In genomic region chr17:42337442-42337841, GRCh38 we compare ENCODE assay signal across 9 cellular contexts. TPM values are rescaled to one million over a fixed set of nuclear protein-coding genes. Genes with fewer than 3 reads are reported as not detected.
DNase-seq lines count a peak whose midpoint lies in the region; ATAC-seq and TF ChIP-seq lines count a peak whose summit lies in the region.
"Had no signal": no experiment of that assay in that cellular context is flagged by ENCODE, and none has a peak within 500 bp of the region (broad histone marks: within the 10 kb centered on the region; RNA-seq: fewer than 3 reads in every experiment).

No MANE protein-coding gene starts in this region.

- no peaks in the 10 kb centered on the region for H3K27me3 Mint-ChIP-seq in stimulated activated naive B cell treated with anti-CD40 and anti-IgM and Interleukin-4, amounts not matched to agents 10 μg/mL and 1 μg/mL and 100 μg/mL, for 72 hours

- no peak overlapping the region for H3K4me3 ChIP-seq in effector memory CD4-positive, alpha-beta T cell (ENCODE audit: insufficient read depth, low read depth, low read length, poor library complexity, severe bottlenecking)
- H3K4me3 ChIP-seq in OCI-LY7 (ENCODE audit: low read depth, low read length, poor library complexity, severe bottlenecking): no peak overlapping the region

- no peaks in the 10 kb centered on the region for H3K27me3 ChIP-seq in effector memory CD4-positive, alpha-beta T cell (replicated peaks; ENCODE audit: control insufficient read depth, insufficient read depth, low read length, poor library complexity, severe bottlenecking)

- no peaks in the 10 kb centered on the region for H3K9me3 Mint-ChIP-seq in stimulated activated naive B cell treated with anti-CD40 and anti-IgM and Interleukin-4, amounts not matched to agents 10 μg/mL and 1 μg/mL and 100 μg/mL, for 72 hours

- peak overlapping the region; percentile 65 for H3K27ac ChIP-seq in effector memory CD4-positive, alpha-beta T cell (ENCODE audit: insufficient read depth, low read length, poor library complexity, severe bottlenecking)
- H3K27ac ChIP-seq in OCI-LY7 (ENCODE audit: low read depth, low read length, poor library complexity, severe bottlenecking) (no peak overlapping the region), RWPE1 (no peak overlapping the region)

- no peaks in the 10 kb centered on the region for H3K9me3 ChIP-seq in effector memory CD4-positive, alpha-beta T cell (ENCODE audit: control insufficient read depth, low read length)
- H3K9me3 ChIP-seq in OCI-LY7 (ENCODE audit: low read length): no peaks in the 10 kb centered on the region

- peaks cover 44 to 64% of the 10 kb centered on the region in 2 donors for H3K36me3 Mint-ChIP-seq in stimulated activated naive B cell treated with anti-CD40 and anti-IgM and Interleukin-4, amounts not matched to agents 10 μg/mL and 1 μg/mL and 100 μg/mL, for 72 hours

- H3K36me3 ChIP-seq in effector memory CD4-positive, alpha-beta T cell (ENCODE audit: control insufficient read depth, insufficient read depth, low read length): peaks cover 44% of the 10 kb centered on the region
- peaks cover 47% of the 10 kb centered on the region; the same call in 1 of the 2 replicates for H3K36me3 ChIP-seq in OCI-LY7 (ENCODE audit: insufficient read depth, low read length)

- no peak overlapping the region for H3K27ac Mint-ChIP-seq in stimulated activated naive B cell treated with anti-CD40 and anti-IgM and Interleukin-4, amounts not matched to agents 10 μg/mL and 1 μg/mL and 100 μg/mL, for 72 hours

- H3K79me2 ChIP-seq in OCI-LY7 (ENCODE audit: insufficient read depth, low read depth, low read length): no peaks in the 10 kb centered on the region

- BruUV-seq in OCI-LY7 (replicated peaks; lab: Mats Ljungman, UMichigan): no TSS peak

- CTCF ChIA-PET in OCI-LY7 (lab: Charles Lee; ENCODE audit: unreplicated experiment): no interaction called here
- CTCF ChIA-PET in RWPE1 (lab: Yijun Ruan, JAX): interaction anchor here (0.6 to 0.7 kb wide), 4 partner anchors 12 to 193 kb away, joined by 3 to 6 read pairs (median 4); no protein-coding TSS in a partner anchor

- peaks cover 23 to 31% of the 10 kb centered on the region in 2 donors for H3K4me1 Mint-ChIP-seq in stimulated activated naive B cell treated with anti-CD40 and anti-IgM and Interleukin-4, amounts not matched to agents 10 μg/mL and 1 μg/mL and 100 μg/mL, for 72 hours

- no peak overlapping the region for H3K4me2 ChIP-seq in OCI-LY7 (ENCODE audit: low read length)

- TF ChIP-seq CTCF in OCI-LY7 (conservative IDR thresholded peaks at IDR 0.05; ENCODE audit: low read length) (no peak), RWPE1 (conservative IDR thresholded peaks at IDR 0.05; ENCODE audit: low read depth) (no peak)

- no peak overlapping the region for H3K4me3 Mint-ChIP-seq in stimulated activated naive B cell treated with anti-CD40 and anti-IgM and Interleukin-4, amounts not matched to agents 10 μg/mL and 1 μg/mL and 100 μg/mL, for 72 hours

- POLR2A ChIA-PET in OCI-LY7 (lab: Charles Lee) (no interaction called here), RWPE1 (lab: Yijun Ruan, JAX; ENCODE audit: low non-redundant PET) (no interaction called here)

- H3K9me2 ChIP-seq in OCI-LY7 (ENCODE audit: insufficient read depth, low read length): no peaks in the 10 kb centered on the region

- peaks cover 17% of the 10 kb centered on the region for H3K4me1 ChIP-seq in effector memory CD4-positive, alpha-beta T cell (ENCODE audit: control insufficient read depth, insufficient read depth, low read length, poor library complexity, severe bottlenecking)
- H3K4me1 ChIP-seq in OCI-LY7 (ENCODE audit: insufficient read depth, low read length, poor library complexity, severe bottlenecking): no peaks in the 10 kb centered on the region

- no peaks in the 10 kb centered on the region for H4K20me1 ChIP-seq in OCI-LY7 (ENCODE audit: insufficient read depth, low read length)

- DNase-seq in T-helper 22 cell (ENCODE audit: low read depth): peak; percentile 53
- DNase-seq in effector memory CD4-positive, alpha-beta T cell: peak; percentile 35 to 59 (median 37)
- no peak for DNase-seq in stimulated activated naive B cell treated with anti-CD40 and anti-IgM and Interleukin-4, amounts not matched to agents 10 μg/mL and 1 μg/mL and 100 μg/mL, for 72 hours
- DNase-seq in OCI-LY7 (ENCODE audit: low spot score): no peak
- no peak for DNase-seq in Kasumi-1 (lab: John Stamatoyannopoulos, UW)
- DNase-seq in RWPE1 (ENCODE audit: low spot score): no peak

- intact Hi-C loops in OCI-LY7 (cut with micrococcal nuclease; ENCODE audit: unreplicated experiment): no loop called here

- ATAC-seq in GM21390 (IDR thresholded peaks at IDR 0.05; ENCODE audit: unreplicated experiment) (peak; percentile 51), GM18861 (IDR thresholded peaks at IDR 0.05; ENCODE audit: unreplicated experiment) (no peak)
- ATAC-seq in stimulated activated naive B cell treated with anti-CD40 and anti-IgM and Interleukin-4, amounts not matched to agents 10 μg/mL and 1 μg/mL and 100 μg/mL, for 72 hours (replicated peaks): peak; percentile 56 to 60
- ATAC-seq: HepG2 had no signal

- H2AFZ ChIP-seq in OCI-LY7 (ENCODE audit: low read length): no peak overlapping the region

RNA-seq across cellular contexts. Expression of gene STAT5A, which starts 49.1 kb away (rescaled TPM):
- total RNA-seq in OCI-LY7 (2014; rRNA removed; shearing (Covaris generic)): 1.9 and 3.8 TPM in 2 replicates
- total RNA-seq in OCI-LY7 (2022): 7.9 TPM in 2 replicates

RNA-seq across cellular contexts. Expression of gene STAT3, which starts 50.8 kb away (rescaled TPM):
- total RNA-seq in OCI-LY7 (2014; rRNA removed; shearing (Covaris generic)): 11.4 and 14.8 TPM in 2 replicates
- total RNA-seq in OCI-LY7 (2022): 28.7 and 37.2 TPM in 2 replicates

Comparison
In these comparisons a context has a peak if more than half of its experiments do, and no peak if none do; other contexts are left out.
1. DNase-seq: peak in T-helper 22 cell (single experiment) and effector memory CD4-positive, alpha-beta T cell (3 of 3); none in stimulated activated naive B cell treated with anti-CD40 and anti-IgM and Interleukin-4, amounts not matched to agents 10 μg/mL and 1 μg/mL and 100 μg/mL, for 72 hours (single experiment), OCI-LY7 (single experiment), Kasumi-1 (0 of 2) and RWPE1 (single experiment).